16 cellular contexts compared by ENCODE assay signal in the genomic region with DNA sequence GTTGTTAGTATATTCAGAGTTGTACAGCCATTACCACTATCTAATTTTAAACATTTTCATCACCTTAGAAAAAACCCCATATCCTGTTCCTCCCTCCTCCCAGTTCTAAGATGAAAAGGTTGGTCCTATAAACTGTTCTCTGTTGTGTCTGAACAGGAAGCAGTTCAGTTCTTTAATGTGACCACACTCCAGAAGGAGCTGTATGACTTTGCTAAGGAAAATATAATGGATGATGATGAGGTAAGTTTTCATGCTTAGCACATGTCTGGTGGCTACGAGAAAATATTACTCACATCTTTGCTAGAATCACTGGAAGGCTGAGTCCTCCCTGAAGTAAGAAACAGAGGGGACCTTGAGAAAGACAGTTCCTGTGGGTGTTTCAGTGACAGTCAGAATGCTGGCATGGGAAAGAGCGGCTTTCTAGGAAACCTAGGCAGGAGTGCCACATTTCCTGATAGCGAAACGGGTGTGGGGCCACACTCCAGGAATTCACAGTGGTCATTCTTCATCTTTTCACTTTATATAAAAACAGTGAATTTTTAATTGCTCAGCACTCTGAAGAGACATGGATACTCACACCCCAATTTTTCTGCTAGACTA. TPM values are rescaled to one million over a fixed set of nuclear protein-coding genes. Genes with fewer than 3 reads are reported as not detected.
DNase-seq lines count a peak whose midpoint lies in the region; ATAC-seq and TF ChIP-seq lines count a peak whose summit lies in the region.
"Had no signal": no experiment of that assay in that cellular context is flagged by ENCODE, and none has a peak within 500 bp of the region (broad histone marks: within the 10 kb centered on the region; RNA-seq: fewer than 3 reads in every experiment).

No MANE protein-coding gene starts in this region.

- peak; percentile 55 for ATAC-seq in HG02852 (IDR thresholded peaks at IDR 0.05; ENCODE audit: unreplicated experiment)
- ATAC-seq in left colon, result no peak
- ATAC-seq in gastroesophageal sphincter, result no peak
- ATAC-seq: HCT116, HepG2, right cardiac atrium had no signal

- H3K27ac ChIP-seq in A673 (ENCODE audit: low read depth, low read length, poor library complexity, severe bottlenecking), result no peak overlapping the region
- H3K27ac ChIP-seq in gastroesophageal sphincter, result no peak overlapping the region

- TF ChIP-seq EP300 in gastroesophageal sphincter (IDR thresholded peaks at IDR 0.05), result no peak

- peaks cover 2% of the 10 kb centered on the region for H3K4me1 ChIP-seq in adipocyte (ENCODE audit: control insufficient read depth, insufficient read depth, low read length)
- no peaks in the 10 kb centered on the region for H3K4me1 ChIP-seq in A673 (ENCODE audit: insufficient read depth, low read length, poor library complexity, severe bottlenecking)
- H3K4me1 ChIP-seq in gastroesophageal sphincter, result peaks cover 0 to 9% (median 0%) of the 10 kb centered on the region in 3 donors

- intact Hi-C loops in A673 (cut with micrococcal nuclease; ENCODE audit: unreplicated experiment) (loop anchor here (10.0 kb wide), 1 partner anchor 581 kb away; the partner anchor contains the start of gene CLASP2), left colon (cut with DNase I, micrococcal nuclease) (loop anchor here (5.0 kb wide), 1 partner anchor 238 kb away; no protein-coding TSS in a partner anchor)

- no peaks in the 10 kb centered on the region for H3K9me3 ChIP-seq in adipocyte (ENCODE audit: control insufficient read depth, low read length)
- no peaks in the 10 kb centered on the region for H3K9me3 ChIP-seq in A673 (ENCODE audit: low read depth, low read length, poor library complexity, severe bottlenecking)
- H3K9me3 ChIP-seq in gastroesophageal sphincter, result no peaks in the 10 kb centered on the region

- H3K36me3 ChIP-seq in adipocyte (ENCODE audit: control insufficient read depth, insufficient read depth, low read length, severe bottlenecking) (peaks cover 79% of the 10 kb centered on the region), A673 (ENCODE audit: insufficient read depth, low read length, poor library complexity, severe bottlenecking) (peaks cover 49% of the 10 kb centered on the region), gastroesophageal sphincter (peaks cover 4 to 89% of the 10 kb centered on the region in 2 donors)

- no peak for TF ChIP-seq POLR2A in gastroesophageal sphincter (IDR thresholded peaks at IDR 0.05)

- in situ Hi-C loops in GM13976 (cut with MboI; ENCODE audit: low sequenced_read_pairs, unreplicated experiment), result loop anchor here (5.0 kb wide), 1 partner anchor 238 kb away; no protein-coding TSS in a partner anchor

- H3K9ac ChIP-seq in adipocyte (ENCODE audit: low read length), result no peak overlapping the region

- BruUV-seq in A673 (replicated peaks; lab: Mats Ljungman, UMichigan), result no TSS peak

- no peak for TF ChIP-seq CTCF in GM13976 (IDR thresholded peaks at IDR 0.05; ENCODE audit: borderline replicate concordance, control extremely low read depth, extremely low read depth, insufficient read depth, missing control alignments)
- no peak for TF ChIP-seq CTCF in A673 (conservative IDR thresholded peaks at IDR 0.05; ENCODE audit: low read depth, low read length)
- TF ChIP-seq CTCF in gastroesophageal sphincter (IDR thresholded peaks at IDR 0.05), result no peak

- DNase-seq in GM13976 (ENCODE audit: low spot score), result peak; percentile 38
- peak; percentile 49 for DNase-seq in adipocyte (ENCODE audit: low read depth)
- peak; percentile 16 for DNase-seq in kidney glomerular epithelial cell (lab: John Stamatoyannopoulos, UW)
- DNase-seq in A673 (ENCODE audit: low spot score), result no peak
- DNase-seq in left colon, result no peak
- DNase-seq: activated CD4-positive, alpha-beta T cell treated with anti-CD3 and anti-CD28 coated beads for 1 hour; CD4-positive, alpha-beta memory T cell; central memory CD4-positive, alpha-beta T cell; NCI-H1417; nephron progenitor cell; right cardiac atrium; SW 1271 had no signal

- H3K27me3 ChIP-seq in adipocyte (replicated peaks; ENCODE audit: control insufficient read depth, insufficient read depth, low read length), result no peaks in the 10 kb centered on the region
- H3K27me3 ChIP-seq in A673 (replicated peaks; ENCODE audit: insufficient read depth, low read depth, low read length, poor library complexity), result no peaks in the 10 kb centered on the region
- no peaks in the 10 kb centered on the region for H3K27me3 ChIP-seq in gastroesophageal sphincter

- POLR2A ChIA-PET in A673 (lab: Charles Lee; ENCODE audit: low non-redundant PET), result no interaction called here

- H3K4me3 ChIP-seq in adipocyte (ENCODE audit: low read length) (no peak overlapping the region), A673 (ENCODE audit: low read depth, low read length, poor library complexity, severe bottlenecking) (no peak overlapping the region), gastroesophageal sphincter (no peak overlapping the region)

- CTCF ChIA-PET in A673 (lab: Charles Lee), result no interaction called here

- WGBS in gastroesophageal sphincter (ENCODE audit: low coverage in 1 of 2), 2 donors, result 89 to 90% methylated on average over 2 to 4 of the region's 4 CpGs

RNA-seq across cellular contexts. Expression of gene CRTAP, which starts 20.3 kb away (rescaled TPM):
- total RNA-seq in A673 (2021) (114 and 119 TPM in 2 replicates), left colon (100 to 1,000 TPM in 1 of 2 donors, 10 to 100 TPM in 1; 63.5 to 114 TPM), gastroesophageal sphincter (100 to 1,000 TPM; 189 to 358 (median 292) TPM)

RNA-seq across cellular contexts. Expression of gene GLB1, which starts 37.2 kb away (rescaled TPM):
- total RNA-seq in A673 (2021), result 47.3 and 47.9 TPM in 2 replicates
- 10 to 100 TPM; 90.3 to 94.6 TPM for total RNA-seq in left colon
- total RNA-seq in gastroesophageal sphincter, result 10 to 100 TPM; 30.2 to 38.0 (median 35.7) TPM

RNA-seq across cellular contexts. Expression of gene TMPPE, which starts 37.2 kb away (rescaled TPM):
- total RNA-seq in A673 (2021) (7.0 and 8.2 TPM in 2 replicates), left colon (10 to 100 TPM; 13.2 to 16.7 TPM), gastroesophageal sphincter (1 to 10 TPM; 7.0 to 9.8 (median 8.6) TPM)

Comparison
In these comparisons a context has a peak if more than half of its experiments do, and no peak if none do; other contexts are left out.
1. DNase-seq: peak in GM13976 (single experiment), adipocyte (single experiment) and kidney glomerular epithelial cell (single experiment); none in A673 (single experiment) and left colon (0 of 2).